Comparison of ENCODE assay signal across 21 cellular contexts in the genomic region with DNA sequence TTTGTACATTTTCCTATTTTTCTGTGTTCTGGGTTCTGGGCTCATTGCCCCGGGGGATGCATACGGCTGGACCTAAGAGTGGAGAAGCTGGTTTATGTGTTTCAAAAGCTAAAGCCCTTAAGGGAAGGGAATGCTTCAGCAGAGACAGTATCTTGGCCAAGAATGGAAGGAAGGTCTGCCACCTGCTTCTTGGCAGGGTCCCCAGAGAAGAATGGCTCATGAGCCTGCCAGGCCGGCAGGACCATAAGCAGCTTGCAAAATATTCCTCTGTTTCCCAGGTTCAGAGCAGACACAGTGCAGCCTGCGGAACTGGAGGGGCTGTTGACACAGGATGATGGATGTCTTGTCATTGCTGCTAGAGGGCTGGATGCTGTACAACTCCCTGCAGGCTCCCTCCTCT. TPM values are rescaled to one million over a fixed set of nuclear protein-coding genes. Genes with fewer than 3 reads are reported as not detected.
A peak's percentile ranks its signal among the peaks of the same experiment; 100 is the strongest.
DNase-seq lines count a peak whose midpoint lies in the region; ATAC-seq and TF ChIP-seq lines count a peak whose summit lies in the region.
"Had no signal": no experiment of that assay in that cellular context is flagged by ENCODE, and none has a peak within 500 bp of the region (broad histone marks: within the 10 kb centered on the region; RNA-seq: fewer than 3 reads in every experiment).

No MANE protein-coding gene starts in this region.

- no peak overlapping the region for H3K4me3 ChIP-seq in transverse colon
- H3K4me3 ChIP-seq: ascending aorta, heart right ventricle had no signal

- peak; percentile 52 for ATAC-seq in left ventricle myocardium superior
- no peak for ATAC-seq in HG02763 (IDR thresholded peaks at IDR 0.05; ENCODE audit: unreplicated experiment)
- ATAC-seq: activated CD4-positive, CD25-positive, alpha-beta regulatory T cell treated with anti-CD3 and anti-CD28 coated beads, Interleukin-2, amount 50 U/mL, for 24 hours; stimulated activated naive B cell treated with anti-CD40 and anti-IgM and Interleukin-4, amounts not matched to agents 10 μg/mL and 1 μg/mL and 100 μg/mL, for 72 hours had no signal

- no peak for TF ChIP-seq EP300 in transverse colon (IDR thresholded peaks at IDR 0.05; ENCODE audit: low read depth)

- no peaks in the 10 kb centered on the region for H3K36me3 ChIP-seq in transverse colon
- H3K36me3 ChIP-seq: ascending aorta, heart right ventricle had no signal

- DNase-seq in left ventricle myocardium superior = no peak
- no peak for DNase-seq in cardiac septum (ENCODE audit: low spot score)
- peak; percentile 43 for DNase-seq in myocyte (ENCODE audit: low read depth)
- DNase-seq in transverse colon = no peak
- no peak for DNase-seq in HT-29 (ENCODE audit: low spot score)
- DNase-seq in ecto neural progenitor cell (ENCODE audit: low spot score) = no peak
- DNase-seq: activated gamma-delta T cell treated with Interleukin-2 at 50 U/mL for 16 hours; Calu3; heart right ventricle; IMR-90; NCI-H526; nucleus accumbens; small intestine; stimulated activated naive B cell treated with anti-CD40 and anti-IgM and Interleukin-4, amounts not matched to agents 10 μg/mL and 1 μg/mL and 100 μg/mL, for 72 hours had no signal

- H3K9me3 ChIP-seq in transverse colon = no peaks in the 10 kb centered on the region
- H3K9me3 ChIP-seq: ascending aorta, heart right ventricle had no signal

- no peak for TF ChIP-seq CTCF in VCaP (conservative IDR thresholded peaks at IDR 0.05)
- TF ChIP-seq CTCF in transverse colon (IDR thresholded peaks at IDR 0.05) = no peak

- intact Hi-C loops in left ventricle myocardium superior (cut with micrococcal nuclease) (no loop called here), cardiac septum (cut with DNase I) (no loop called here), transverse colon (cut with DNase I; ENCODE audit: low total_unique reads) (no loop called here)

- in situ Hi-C loops in transverse colon (cut with MboI; ENCODE audit: low pct_ligation_motif_present in 1 of 4, low pct_unique_long_range_greater_than_20kb in 1 of 4, low sequenced_read_pairs in 3 of 4) = no loop called here

- peak overlapping the region; percentile 99 for H3K27ac ChIP-seq in VCaP
- H3K27ac ChIP-seq in transverse colon = peak overlapping the region; percentile 1 to 55 (median 15)
- H3K27ac ChIP-seq: heart right ventricle, RWPE1 had no signal

- peaks cover 17 to 63% (median 39%) of the 10 kb centered on the region in 4 donors for H3K4me1 ChIP-seq in transverse colon
- H3K4me1 ChIP-seq: ascending aorta had no signal

- 54% methylated on average over 4 of the region's 4 CpGs; no CpG with 5 or more reads in 1 of the 2 donors for WGBS in transverse colon (ENCODE audit: low coverage in 1 of 2), 2 donors

- no peaks in the 10 kb centered on the region for H3K27me3 ChIP-seq in transverse colon
- H3K27me3 ChIP-seq: ascending aorta, heart right ventricle had no signal

- TF ChIP-seq POLR2A in transverse colon (IDR thresholded peaks at IDR 0.05) = no peak

RNA-seq across cellular contexts. Expression of gene ABHD11, which starts 7.8 kb away (rescaled TPM):
- total RNA-seq in left ventricle myocardium superior (24.0 TPM), cardiac septum (31.6 TPM), myocyte (11.7 and 16.4 TPM in 2 replicates), transverse colon (100 to 1,000 TPM; 108 to 177 (median 117) TPM)
- polyA plus RNA-seq in myocyte (2012) = 17.1 TPM
- 226 and 243 TPM in 2 replicates for total RNA-seq in HT-29 (2014; rRNA removed; shearing (Covaris generic))

RNA-seq across cellular contexts. Expression of gene CLDN3, which starts 23.7 kb away (rescaled TPM):
- total RNA-seq in left ventricle myocardium superior = not detected
- total RNA-seq in cardiac septum = not detected
- not detected in 2 replicates for total RNA-seq in myocyte
- polyA plus RNA-seq in myocyte (2012) = not detected
- total RNA-seq in transverse colon = 1,000 to 10,000 TPM in 3 of 4 donors, 100 to 1,000 TPM in 1; 672 to 1,662 (median 1,512) TPM
- 413 and 446 TPM in 2 replicates for total RNA-seq in HT-29 (2014; rRNA removed; shearing (Covaris generic))
- total RNA-seq: ascending aorta; heart right ventricle; mesenteric fat pad; T-helper 1 cell treated with Interleukin-12 subunit alpha and Interleukin-12 subunit beta and Interleukin-4 antibody, amounts not matched to agents 30 ng/mL and 1 ng/mL, for 36 hours had no signal
- polyA plus RNA-seq: heart right ventricle had no signal

RNA-seq across cellular contexts. Expression of gene STX1A, which starts 26.9 kb away (rescaled TPM):
- 3.0 TPM for total RNA-seq in left ventricle myocardium superior
- 3.3 TPM for total RNA-seq in cardiac septum
- total RNA-seq in myocyte = 19.3 and 21.6 TPM in 2 replicates
- 11.2 TPM for polyA plus RNA-seq in myocyte (2012)
- total RNA-seq in transverse colon = 1 to 10 TPM; 4.1 to 6.0 (median 5.0) TPM
- total RNA-seq in HT-29 (2014; rRNA removed; shearing (Covaris generic)) = 61.6 and 71.7 TPM in 2 replicates

Comparison
In these comparisons a context has a peak if more than half of its experiments do, and no peak if none do; other contexts are left out.
1. RNA of gene CLDN3, which starts 23.7 kb away (total RNA-seq): 672 to 1,662 TPM in transverse colon and 413 to 446 TPM in HT-29; not detected in cardiac septum (single experiment), not detected in left ventricle myocardium superior (single experiment) and not detected in myocyte; every median in the first group is over 100 times any median in the second.